In genomic region chr10:21003240-21003822, GRCh38 we compare ENCODE assay signal across 1 cellular context.
TF ChIP-seq lines count a peak whose summit lies in the region.

No MANE protein-coding gene starts in this region.

TF ChIP-seq in endothelial cell of umbilical vein, 7 proteins besides CTCF, POLR2A, EP300 and RAD21 (continued from another document):
- TF ChIP-seq FOS (IDR thresholded peaks at IDR 0.05; ENCODE audit: borderline replicate concordance, insufficient read depth, low read length), result no peak
